9 cellular contexts compared by ENCODE assay signal in the genomic region with DNA sequence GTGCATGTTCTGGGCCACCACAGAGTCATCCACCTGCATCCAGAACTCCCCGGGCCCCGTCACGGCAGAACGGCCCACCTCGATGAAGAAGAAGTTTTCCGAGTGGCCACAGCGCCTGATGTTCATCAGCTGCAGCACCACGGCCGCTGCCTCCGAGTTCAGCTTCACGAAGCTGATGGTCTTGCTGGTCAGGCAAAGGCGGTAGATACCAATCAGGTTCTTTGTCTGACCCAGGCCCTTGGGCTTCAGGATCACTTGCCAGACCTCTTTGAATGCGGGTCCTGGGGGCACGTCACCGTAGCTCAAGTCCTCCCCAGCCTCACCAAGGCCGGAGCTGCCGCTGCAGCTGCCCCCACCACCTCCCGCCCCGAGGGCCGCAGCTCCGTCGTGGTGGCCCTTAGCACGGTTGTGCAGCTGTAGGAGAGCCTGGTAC. TPM values are rescaled to one million over a fixed set of nuclear protein-coding genes. Genes with fewer than 3 reads are reported as not detected.
A peak's percentile ranks its signal among the peaks of the same experiment; 100 is the strongest.
DNase-seq lines count a peak whose midpoint lies in the region; FAIRE-seq and TF ChIP-seq lines count a peak whose summit lies in the region.
"Had no signal": no experiment of that assay in that cellular context is flagged by ENCODE, and none has a peak within 500 bp of the region (broad histone marks: within the 10 kb centered on the region; RNA-seq: fewer than 3 reads in every experiment).

No MANE protein-coding gene starts in this region.

- H3K36me3 ChIP-seq in kidney (ENCODE audit: control insufficient read depth in 1 of 2, insufficient read depth in 2 of 2, low read length in 2 of 2): no peaks in the 10 kb centered on the region
- H3K36me3 ChIP-seq in suprapubic skin: no peaks in the 10 kb centered on the region

- peak; percentile 15 for DNase-seq in DMS53 (lab: John Stamatoyannopoulos, UW)
- DNase-seq in DMS53 treated with DMSO at 0.1 percent for 48 hours (lab: John Stamatoyannopoulos, UW; ENCODE audit: unreplicated experiment): no peak
- no peak for DNase-seq in astrocyte of the cerebellum (ENCODE audit: low read depth)
- DNase-seq in kidney: peak; percentile 77
- DNase-seq in suprapubic skin (ENCODE audit: low spot score in 2 of 2): no peak
- no peak for DNase-seq in NCI-H1694 (lab: John Stamatoyannopoulos, UW)
- DNase-seq in GOT3 (lab: John Stamatoyannopoulos, UW): no peak
- no peak for DNase-seq in SW 1271 (lab: John Stamatoyannopoulos, UW)

- H3K27ac ChIP-seq in kidney (ENCODE audit: low read depth in 2 of 2, low read length in 2 of 2): peak overlapping the region; percentile 26 to 93
- peak overlapping the region; percentile 86 for H3K27ac ChIP-seq in suprapubic skin

- intact Hi-C loops in kidney (cut with DNase I): loop anchor here (10.0 kb wide), 1 partner anchor 143 kb away; no protein-coding TSS in a partner anchor

- in situ Hi-C loops in astrocyte of the cerebellum (cut with HindIII; ENCODE audit: low sequenced_read_pairs): loop anchor here (25.0 kb wide), 3 partner anchors 586 to 1136 kb away; no protein-coding TSS in a partner anchor

- FAIRE-seq in kidney (lab: Jason Lieb, UNC): no peak
- FAIRE-seq: A204.1 had no signal

- H3K27me3 ChIP-seq in suprapubic skin: no peaks in the 10 kb centered on the region

- WGBS in suprapubic skin: no CpG with 5 or more reads among the region's 23 CpGs

- TF ChIP-seq CTCF in astrocyte of the cerebellum (IDR thresholded peaks at IDR 0.05; ENCODE audit: low read depth, low read length, missing control alignments) (no peak), kidney (IDR thresholded peaks at IDR 0.05; ENCODE audit: borderline replicate concordance, extremely low read depth, insufficient read depth) (no peak), suprapubic skin (IDR thresholded peaks at IDR 0.05) (no peak)

- H3K9ac ChIP-seq in kidney (ENCODE audit: low read length in 2 of 2): peak overlapping the region in 1 of 2 donors; percentile 80

- H3K9me3 ChIP-seq in kidney (ENCODE audit: control insufficient read depth in 1 of 2, low read length in 2 of 2) (no peaks in the 10 kb centered on the region), suprapubic skin (no peaks in the 10 kb centered on the region)

- no peak for TF ChIP-seq POLR2A in suprapubic skin (IDR thresholded peaks at IDR 0.05)

- H3K4me3 ChIP-seq in astrocyte of the cerebellum (ENCODE audit: low read depth, low read length) (peak overlapping the region; percentile 88), kidney (ENCODE audit: low read length in 2 of 2) (peak overlapping the region; percentile 76 to 78), suprapubic skin (peak overlapping the region; percentile 68)

- peaks cover 10 to 26% of the 10 kb centered on the region in 2 donors for H3K4me1 ChIP-seq in kidney (ENCODE audit: control insufficient read depth in 1 of 2, insufficient read depth in 1 of 2, low read depth in 1 of 2, low read length in 2 of 2)
- peaks cover 69% of the 10 kb centered on the region for H3K4me1 ChIP-seq in suprapubic skin

- TF ChIP-seq EP300 in suprapubic skin (IDR thresholded peaks at IDR 0.05): no peak

RNA-seq across cellular contexts. Expression of gene IRS1, which starts 1.6 kb away (rescaled TPM):
- total RNA-seq in kidney: 13.4 TPM
- 4.5 TPM for polyA plus RNA-seq in kidney (ENCODE audit: insufficient read depth, low read depth, low replicate concordance)
- 10 to 100 TPM; 18.4 to 40.7 (median 28.1) TPM for total RNA-seq in suprapubic skin

RNA-seq across cellular contexts. Expression of gene RHBDD1, which starts 37.8 kb away (rescaled TPM):
- total RNA-seq in kidney (49.9 TPM), suprapubic skin (10 to 100 TPM; 14.0 to 41.8 (median 20.7) TPM)
- polyA plus RNA-seq in kidney (ENCODE audit: insufficient read depth, low read depth, low replicate concordance): 8.3 TPM

Comparison
In these comparisons a context has a peak if more than half of its experiments do, and no peak if none do; other contexts are left out.
1. DNase-seq: peak in DMS53 (single experiment) and kidney (single experiment); none in DMS53 treated with DMSO at 0.1 percent for 48 hours (single experiment), astrocyte of the cerebellum (single experiment), suprapubic skin (0 of 2), NCI-H1694 (single experiment), GOT3 (single experiment) and SW 1271 (0 of 2).
2. Peak in every context shown above with its lines, with median percentiles within 50 percentile points of each other: H3K4me3 ChIP-seq.